In genomic region chr1:52204696-52205095, GRCh38 we compare ENCODE assay signal across 13 cellular contexts.
"Had no signal": no experiment of that assay in that cellular context is flagged by ENCODE, and none has a peak within 500 bp of the region (broad histone marks: within the 10 kb centered on the region; RNA-seq: fewer than 3 reads in every experiment).

No MANE protein-coding gene starts in this region.

- H3K27ac ChIP-seq: sigmoid colon, thoracic aorta had no signal

- ATAC-seq: activated T-cell treated with anti-CD3 and anti-CD28 coated beads, Interleukin-2, amount 50 U/mL, for 4 hours; left ventricle myocardium superior; stimulated activated naive CD8-positive, alpha-beta T cell treated with anti-CD3 and anti-CD28 coated beads, Interleukin-15, amount 100 ng/mL, for 72 hours had no signal

- H3K36me3 ChIP-seq: sigmoid colon, thoracic aorta had no signal

- H3K27me3 ChIP-seq: sigmoid colon had no signal

- H3K4me3 ChIP-seq: sigmoid colon, thoracic aorta had no signal

- DNase-seq: activated CD4-positive, alpha-beta T cell treated with anti-CD3 and anti-CD28 coated beads, Interleukin-2, amount 50 U/mL, for 1 hour; activated naive CD8-positive, alpha-beta T cell treated with anti-CD3 and anti-CD28 coated beads, Interleukin-2, amount 10 ng/mL, durations not matched to agents 7 days and 5 days; activated T-cell treated with anti-CD3 and anti-CD28 coated beads, Interleukin-2, amount 50 U/mL, for 4 hours; aorta; foreskin melanocyte; left ventricle myocardium superior; sigmoid colon; stimulated activated CD4-positive, alpha-beta T cell treated with anti-CD3 and anti-CD28 coated beads, Interleukin-2, amount 100 ng/mL, for 48 hours; stimulated activated naive CD8-positive, alpha-beta T cell treated with anti-CD3 and anti-CD28 coated beads, Interleukin-15, amount 100 ng/mL, for 72 hours had no signal

- FAIRE-seq: bronchial epithelial cell, colon, endothelial cell of umbilical vein had no signal
